1 cellular context compared by ENCODE assay signal in the genomic region with DNA sequence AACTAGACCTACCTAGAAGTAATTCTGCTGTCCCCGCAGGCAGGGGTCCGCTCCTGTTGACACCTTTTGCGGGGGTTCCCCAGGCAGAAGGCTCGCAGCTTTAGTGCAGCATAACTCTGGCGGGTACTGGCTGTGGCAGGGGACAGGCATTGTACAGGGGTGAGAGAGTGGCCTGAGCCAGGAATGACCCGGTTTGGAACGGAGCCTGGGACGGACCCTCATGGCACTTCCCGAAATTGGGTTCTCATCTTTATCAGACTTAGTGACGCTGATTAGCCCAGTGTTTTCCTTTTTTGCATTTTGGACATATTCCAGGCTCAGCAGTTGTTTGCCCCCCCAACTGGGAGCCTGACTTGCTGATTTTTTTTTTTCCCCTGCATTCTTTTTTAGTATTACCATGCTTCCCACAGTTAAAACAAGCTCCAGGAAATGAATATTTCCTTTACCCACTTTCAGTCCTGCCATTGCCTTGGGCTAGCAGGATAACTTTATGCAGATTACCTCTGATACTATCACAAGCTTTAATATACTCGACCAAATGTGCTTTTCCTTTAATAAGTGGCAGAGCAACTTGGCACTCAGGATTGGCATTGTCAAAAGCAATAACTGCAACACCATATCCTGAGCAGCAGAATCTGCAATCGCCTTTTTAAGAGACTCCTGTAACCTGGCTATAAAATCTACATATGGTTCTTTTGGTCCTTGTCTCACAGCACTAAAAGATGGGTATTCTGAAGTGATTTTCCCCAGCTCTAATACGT.
A peak's percentile ranks its signal among the peaks of the same experiment; 100 is the strongest.
TF ChIP-seq lines count a peak whose summit lies in the region.

No MANE protein-coding gene starts in this region.

TF ChIP-seq in K562, 482 proteins besides CTCF, POLR2A, EP300 and RAD21 (continues in another document):
- TF ChIP-seq, protein P1, sequence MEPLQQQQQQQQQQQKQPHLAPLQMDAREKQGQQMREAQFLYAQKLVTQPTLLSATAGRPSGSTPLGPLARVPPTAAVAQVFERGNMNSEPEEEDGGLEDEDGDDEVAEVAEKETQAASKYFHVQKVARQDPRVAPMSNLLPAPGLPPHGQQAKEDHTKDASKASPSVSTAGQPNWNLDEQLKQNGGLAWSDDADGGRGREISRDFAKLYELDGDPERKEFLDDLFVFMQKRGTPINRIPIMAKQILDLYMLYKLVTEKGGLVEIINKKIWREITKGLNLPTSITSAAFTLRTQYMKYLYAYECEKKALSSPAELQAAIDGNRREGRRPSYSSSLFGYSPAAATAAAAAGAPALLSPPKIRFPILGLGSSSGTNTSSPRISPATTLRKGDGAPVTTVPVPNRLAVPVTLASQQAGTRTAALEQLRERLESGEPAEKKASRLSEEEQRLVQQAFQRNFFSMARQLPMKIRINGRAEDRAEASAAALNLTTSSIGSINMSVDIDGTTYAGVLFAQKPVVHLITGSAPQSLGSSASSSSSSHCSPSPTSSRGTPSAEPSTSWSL (CRISPR knock-in tag; IDR thresholded peaks at IDR 0.05; ENCODE audit: borderline replicate concordance) = no peak
- TF ChIP-seq, protein P2, sequence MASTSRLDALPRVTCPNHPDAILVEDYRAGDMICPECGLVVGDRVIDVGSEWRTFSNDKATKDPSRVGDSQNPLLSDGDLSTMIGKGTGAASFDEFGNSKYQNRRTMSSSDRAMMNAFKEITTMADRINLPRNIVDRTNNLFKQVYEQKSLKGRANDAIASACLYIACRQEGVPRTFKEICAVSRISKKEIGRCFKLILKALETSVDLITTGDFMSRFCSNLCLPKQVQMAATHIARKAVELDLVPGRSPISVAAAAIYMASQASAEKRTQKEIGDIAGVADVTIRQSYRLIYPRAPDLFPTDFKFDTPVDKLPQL (IDR thresholded peaks at IDR 0.05; ENCODE audit: extremely low read depth, insufficient read length) = no peak
- peak; percentile 27; the same call in 1 of the 2 replicates for TF ChIP-seq ZNF79 (CRISPR knock-in tag; IDR thresholded peaks at IDR 0.05; ENCODE audit: low read depth)
- TF ChIP-seq, protein P3, sequence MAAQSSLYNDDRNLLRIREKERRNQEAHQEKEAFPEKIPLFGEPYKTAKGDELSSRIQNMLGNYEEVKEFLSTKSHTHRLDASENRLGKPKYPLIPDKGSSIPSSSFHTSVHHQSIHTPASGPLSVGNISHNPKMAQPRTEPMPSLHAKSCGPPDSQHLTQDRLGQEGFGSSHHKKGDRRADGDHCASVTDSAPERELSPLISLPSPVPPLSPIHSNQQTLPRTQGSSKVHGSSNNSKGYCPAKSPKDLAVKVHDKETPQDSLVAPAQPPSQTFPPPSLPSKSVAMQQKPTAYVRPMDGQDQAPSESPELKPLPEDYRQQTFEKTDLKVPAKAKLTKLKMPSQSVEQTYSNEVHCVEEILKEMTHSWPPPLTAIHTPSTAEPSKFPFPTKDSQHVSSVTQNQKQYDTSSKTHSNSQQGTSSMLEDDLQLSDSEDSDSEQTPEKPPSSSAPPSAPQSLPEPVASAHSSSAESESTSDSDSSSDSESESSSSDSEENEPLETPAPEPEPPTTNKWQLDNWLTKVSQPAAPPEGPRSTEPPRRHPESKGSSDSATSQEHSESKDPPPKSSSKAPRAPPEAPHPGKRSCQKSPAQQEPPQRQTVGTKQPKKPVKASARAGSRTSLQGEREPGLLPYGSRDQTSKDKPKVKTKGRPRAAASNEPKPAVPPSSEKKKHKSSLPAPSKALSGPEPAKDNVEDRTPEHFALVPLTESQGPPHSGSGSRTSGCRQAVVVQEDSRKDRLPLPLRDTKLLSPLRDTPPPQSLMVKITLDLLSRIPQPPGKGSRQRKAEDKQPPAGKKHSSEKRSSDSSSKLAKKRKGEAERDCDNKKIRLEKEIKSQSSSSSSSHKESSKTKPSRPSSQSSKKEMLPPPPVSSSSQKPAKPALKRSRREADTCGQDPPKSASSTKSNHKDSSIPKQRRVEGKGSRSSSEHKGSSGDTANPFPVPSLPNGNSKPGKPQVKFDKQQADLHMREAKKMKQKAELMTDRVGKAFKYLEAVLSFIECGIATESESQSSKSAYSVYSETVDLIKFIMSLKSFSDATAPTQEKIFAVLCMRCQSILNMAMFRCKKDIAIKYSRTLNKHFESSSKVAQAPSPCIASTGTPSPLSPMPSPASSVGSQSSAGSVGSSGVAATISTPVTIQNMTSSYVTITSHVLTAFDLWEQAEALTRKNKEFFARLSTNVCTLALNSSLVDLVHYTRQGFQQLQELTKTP (IDR thresholded peaks at IDR 0.05; ENCODE audit: low read depth in 1 of 2, partially characterized antibody in 2 of 2) = peak in 1 of 2 experiments; percentile 45
- peak; percentile 55 for TF ChIP-seq RBFOX2 (IDR thresholded peaks at IDR 0.05; ENCODE audit: low read depth, low read length)
- TF ChIP-seq CXXC5 (CRISPR knock-in tag; IDR thresholded peaks at IDR 0.05) = peak; percentile 51; the same call in 1 of the 2 replicates
- TF ChIP-seq SUPT5H (IDR thresholded peaks at IDR 0.05) = 0 out of 2 replicates have a peak, but pooled peaks have one; percentile 29
- TF ChIP-seq ZBTB17 (CRISPR knock-in tag; IDR thresholded peaks at IDR 0.05) = 0 out of 2 replicates have a peak, but pooled peaks have one; percentile 18
- TF ChIP-seq, protein P4, sequence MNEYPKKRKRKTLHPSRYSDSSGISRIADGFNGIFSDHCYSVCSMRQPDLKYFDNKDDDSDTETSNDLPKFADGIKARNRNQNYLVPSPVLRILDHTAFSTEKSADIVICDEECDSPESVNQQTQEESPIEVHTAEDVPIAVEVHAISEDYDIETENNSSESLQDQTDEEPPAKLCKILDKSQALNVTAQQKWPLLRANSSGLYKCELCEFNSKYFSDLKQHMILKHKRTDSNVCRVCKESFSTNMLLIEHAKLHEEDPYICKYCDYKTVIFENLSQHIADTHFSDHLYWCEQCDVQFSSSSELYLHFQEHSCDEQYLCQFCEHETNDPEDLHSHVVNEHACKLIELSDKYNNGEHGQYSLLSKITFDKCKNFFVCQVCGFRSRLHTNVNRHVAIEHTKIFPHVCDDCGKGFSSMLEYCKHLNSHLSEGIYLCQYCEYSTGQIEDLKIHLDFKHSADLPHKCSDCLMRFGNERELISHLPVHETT (CRISPR knock-in tag; conservative IDR thresholded peaks at IDR 0.05 in 1 of 2, IDR thresholded peaks at IDR 0.05 in 1 of 2) = peak in 1 of 2 experiments; percentile 17; a peak in 2 of 4 replicates
- TF ChIP-seq, protein P5, sequence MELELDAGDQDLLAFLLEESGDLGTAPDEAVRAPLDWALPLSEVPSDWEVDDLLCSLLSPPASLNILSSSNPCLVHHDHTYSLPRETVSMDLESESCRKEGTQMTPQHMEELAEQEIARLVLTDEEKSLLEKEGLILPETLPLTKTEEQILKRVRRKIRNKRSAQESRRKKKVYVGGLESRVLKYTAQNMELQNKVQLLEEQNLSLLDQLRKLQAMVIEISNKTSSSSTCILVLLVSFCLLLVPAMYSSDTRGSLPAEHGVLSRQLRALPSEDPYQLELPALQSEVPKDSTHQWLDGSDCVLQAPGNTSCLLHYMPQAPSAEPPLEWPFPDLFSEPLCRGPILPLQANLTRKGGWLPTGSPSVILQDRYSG (tag; conservative IDR thresholded peaks at IDR 0.05; ENCODE audit: low read depth) = peak; percentile 74; the same call in 1 of the 2 replicates
- 0 out of 2 replicates have a peak, but pooled peaks have one; percentile 65 for TF ChIP-seq ERF (CRISPR knock-in tag; IDR thresholded peaks at IDR 0.05)
- TF ChIP-seq, protein P6, sequence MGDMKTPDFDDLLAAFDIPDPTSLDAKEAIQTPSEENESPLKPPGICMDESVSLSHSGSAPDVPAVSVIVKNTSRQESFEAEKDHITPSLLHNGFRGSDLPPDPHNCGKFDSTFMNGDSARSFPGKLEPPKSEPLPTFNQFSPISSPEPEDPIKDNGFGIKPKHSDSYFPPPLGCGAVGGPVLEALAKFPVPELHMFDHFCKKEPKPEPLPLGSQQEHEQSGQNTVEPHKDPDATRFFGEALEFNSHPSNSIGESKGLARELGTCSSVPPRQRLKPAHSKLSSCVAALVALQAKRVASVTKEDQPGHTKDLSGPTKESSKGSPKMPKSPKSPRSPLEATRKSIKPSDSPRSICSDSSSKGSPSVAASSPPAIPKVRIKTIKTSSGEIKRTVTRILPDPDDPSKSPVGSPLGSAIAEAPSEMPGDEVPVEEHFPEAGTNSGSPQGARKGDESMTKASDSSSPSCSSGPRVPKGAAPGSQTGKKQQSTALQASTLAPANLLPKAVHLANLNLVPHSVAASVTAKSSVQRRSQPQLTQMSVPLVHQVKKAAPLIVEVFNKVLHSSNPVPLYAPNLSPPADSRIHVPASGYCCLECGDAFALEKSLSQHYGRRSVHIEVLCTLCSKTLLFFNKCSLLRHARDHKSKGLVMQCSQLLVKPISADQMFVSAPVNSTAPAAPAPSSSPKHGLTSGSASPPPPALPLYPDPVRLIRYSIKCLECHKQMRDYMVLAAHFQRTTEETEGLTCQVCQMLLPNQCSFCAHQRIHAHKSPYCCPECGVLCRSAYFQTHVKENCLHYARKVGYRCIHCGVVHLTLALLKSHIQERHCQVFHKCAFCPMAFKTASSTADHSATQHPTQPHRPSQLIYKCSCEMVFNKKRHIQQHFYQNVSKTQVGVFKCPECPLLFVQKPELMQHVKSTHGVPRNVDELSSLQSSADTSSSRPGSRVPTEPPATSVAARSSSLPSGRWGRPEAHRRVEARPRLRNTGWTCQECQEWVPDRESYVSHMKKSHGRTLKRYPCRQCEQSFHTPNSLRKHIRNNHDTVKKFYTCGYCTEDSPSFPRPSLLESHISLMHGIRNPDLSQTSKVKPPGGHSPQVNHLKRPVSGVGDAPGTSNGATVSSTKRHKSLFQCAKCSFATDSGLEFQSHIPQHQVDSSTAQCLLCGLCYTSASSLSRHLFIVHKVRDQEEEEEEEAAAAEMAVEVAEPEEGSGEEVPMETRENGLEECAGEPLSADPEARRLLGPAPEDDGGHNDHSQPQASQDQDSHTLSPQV (IDR thresholded peaks at IDR 0.05) = peak; percentile 91
- TF ChIP-seq DMBX1 (CRISPR knock-in tag; IDR thresholded peaks at IDR 0.05; ENCODE audit: borderline replicate concordance) = peak; percentile 72; the same call in 1 of the 2 replicates
- TF ChIP-seq ATF7 (IDR thresholded peaks at IDR 0.05) = peak; percentile 30; the same call in 1 of the 2 replicates
- 0 out of 2 replicates have a peak, but pooled peaks have one; percentile 40 for TF ChIP-seq ZNF583 (CRISPR knock-in tag; IDR thresholded peaks at IDR 0.05)
- TF ChIP-seq NFE2 (IDR thresholded peaks at IDR 0.05; ENCODE audit: low read depth) = 0 out of 2 replicates have a peak, but pooled peaks have one; percentile 15
- no peak for TF ChIP-seq EWSR1 (IDR thresholded peaks at IDR 0.05; ENCODE audit: borderline replicate concordance, low read depth, partially characterized antibody)
- TF ChIP-seq, protein P7, sequence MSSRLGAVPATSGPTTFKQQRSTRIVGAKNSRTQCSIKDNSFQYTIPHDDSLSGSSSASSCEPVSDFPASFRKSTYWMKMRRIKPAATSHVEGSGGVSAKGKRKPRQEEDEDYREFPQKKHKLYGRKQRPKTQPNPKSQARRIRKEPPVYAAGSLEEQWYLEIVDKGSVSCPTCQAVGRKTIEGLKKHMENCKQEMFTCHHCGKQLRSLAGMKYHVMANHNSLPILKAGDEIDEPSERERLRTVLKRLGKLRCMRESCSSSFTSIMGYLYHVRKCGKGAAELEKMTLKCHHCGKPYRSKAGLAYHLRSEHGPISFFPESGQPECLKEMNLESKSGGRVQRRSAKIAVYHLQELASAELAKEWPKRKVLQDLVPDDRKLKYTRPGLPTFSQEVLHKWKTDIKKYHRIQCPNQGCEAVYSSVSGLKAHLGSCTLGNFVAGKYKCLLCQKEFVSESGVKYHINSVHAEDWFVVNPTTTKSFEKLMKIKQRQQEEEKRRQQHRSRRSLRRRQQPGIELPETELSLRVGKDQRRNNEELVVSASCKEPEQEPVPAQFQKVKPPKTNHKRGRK (tag; IDR thresholded peaks at IDR 0.05) = peak; percentile 51; the same call in 1 of the 2 replicates
- TF ChIP-seq, protein P8, sequence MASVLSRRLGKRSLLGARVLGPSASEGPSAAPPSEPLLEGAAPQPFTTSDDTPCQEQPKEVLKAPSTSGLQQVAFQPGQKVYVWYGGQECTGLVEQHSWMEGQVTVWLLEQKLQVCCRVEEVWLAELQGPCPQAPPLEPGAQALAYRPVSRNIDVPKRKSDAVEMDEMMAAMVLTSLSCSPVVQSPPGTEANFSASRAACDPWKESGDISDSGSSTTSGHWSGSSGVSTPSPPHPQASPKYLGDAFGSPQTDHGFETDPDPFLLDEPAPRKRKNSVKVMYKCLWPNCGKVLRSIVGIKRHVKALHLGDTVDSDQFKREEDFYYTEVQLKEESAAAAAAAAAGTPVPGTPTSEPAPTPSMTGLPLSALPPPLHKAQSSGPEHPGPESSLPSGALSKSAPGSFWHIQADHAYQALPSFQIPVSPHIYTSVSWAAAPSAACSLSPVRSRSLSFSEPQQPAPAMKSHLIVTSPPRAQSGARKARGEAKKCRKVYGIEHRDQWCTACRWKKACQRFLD (CRISPR knock-in tag; IDR thresholded peaks at IDR 0.05) = peak; percentile 57; the same call in 1 of the 2 replicates
- TF ChIP-seq MCM5 (IDR thresholded peaks at IDR 0.05; ENCODE audit: low read depth) = no peak
- 0 out of 2 replicates have a peak, but pooled peaks have one; percentile 11 for TF ChIP-seq SMARCA4 (IDR thresholded peaks at IDR 0.05)
- no peak for TF ChIP-seq SAP30 (IDR thresholded peaks at IDR 0.05; ENCODE audit: borderline replicate concordance, insufficient read depth, low read depth, low read length, poor library complexity, severe bottlenecking)
- TF ChIP-seq MYC (IDR thresholded peaks at IDR 0.05; ENCODE audit: low read depth, low read length) = no peak; the same call in 1 of the 2 replicates
- peak; percentile 13; the same call in 1 of the 2 replicates for TF ChIP-seq MYC (CRISPR knock-in tag; IDR thresholded peaks at IDR 0.05; ENCODE audit: borderline replicate concordance, low read depth)
- TF ChIP-seq PHF8 (IDR thresholded peaks at IDR 0.05; ENCODE audit: borderline replicate concordance, low read length) = peak; percentile 20; the same call in 1 of the 2 replicates
- peak; percentile 45; the same call in 1 of the 2 replicates for TF ChIP-seq MAFG (tag; conservative IDR thresholded peaks at IDR 0.05)
- 0 out of 2 replicates have a peak, but pooled peaks have one; percentile 7 for TF ChIP-seq TEAD2 (tag; IDR thresholded peaks at IDR 0.05)
- TF ChIP-seq, protein P9, sequence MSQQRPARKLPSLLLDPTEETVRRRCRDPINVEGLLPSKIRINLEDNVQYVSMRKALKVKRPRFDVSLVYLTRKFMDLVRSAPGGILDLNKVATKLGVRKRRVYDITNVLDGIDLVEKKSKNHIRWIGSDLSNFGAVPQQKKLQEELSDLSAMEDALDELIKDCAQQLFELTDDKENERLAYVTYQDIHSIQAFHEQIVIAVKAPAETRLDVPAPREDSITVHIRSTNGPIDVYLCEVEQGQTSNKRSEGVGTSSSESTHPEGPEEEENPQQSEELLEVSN (IDR thresholded peaks at IDR 0.05; ENCODE audit: borderline replicate concordance in 1 of 2, extremely low read depth in 1 of 2, insufficient read depth in 1 of 2, insufficient read length in 1 of 2, low read depth in 1 of 2, low read length in 1 of 2, poor library complexity in 1 of 2, severe bottlenecking in 1 of 2) = peak in 1 of 2 experiments; percentile 15
- TF ChIP-seq HOXB6 (CRISPR knock-in tag; IDR thresholded peaks at IDR 0.05; ENCODE audit: borderline replicate concordance) = no peak
- TF ChIP-seq MECOM (CRISPR knock-in tag; IDR thresholded peaks at IDR 0.05) = peak; percentile 78
